Comparison of ENCODE assay signal across 12 cellular contexts in genomic region chr5:4294878-4295277, GRCh38.
A peak's percentile ranks its signal among the peaks of the same experiment; 100 is the strongest.
DNase-seq lines count a peak whose midpoint lies in the region; TF ChIP-seq lines count a peak whose summit lies in the region.
"Had no signal": no experiment of that assay in that cellular context is flagged by ENCODE, and none has a peak within 500 bp of the region (broad histone marks: within the 10 kb centered on the region; RNA-seq: fewer than 3 reads in every experiment).

No MANE protein-coding gene starts in this region.

- TF ChIP-seq CTCF in WERI-Rb-1 (IDR thresholded peaks at IDR 0.05; ENCODE audit: low read depth, low read length): no peak
- no peak for TF ChIP-seq CTCF in neural progenitor cell (IDR thresholded peaks at IDR 0.05)
- no peak for TF ChIP-seq CTCF in uterus (IDR thresholded peaks at IDR 0.05)

- H4K20me1 ChIP-seq in neural progenitor cell (ENCODE audit: low read depth): no peaks in the 10 kb centered on the region

- H3K9me3 ChIP-seq in WERI-Rb-1 (ENCODE audit: severe bottlenecking): peaks cover 4% of the 10 kb centered on the region
- no peaks in the 10 kb centered on the region for H3K9me3 ChIP-seq in neural progenitor cell (ENCODE audit: low read depth)
- no peaks in the 10 kb centered on the region for H3K9me3 ChIP-seq in CD4-positive, alpha-beta memory T cell (ENCODE audit: control insufficient read depth in 1 of 2, low read length in 2 of 2)
- no peaks in the 10 kb centered on the region for H3K9me3 ChIP-seq in uterus
- H3K9me3 ChIP-seq: Peyer's patch had no signal

- DNase-seq in NCI-H187 treated with DMSO at 0.1 percent for 48 hours (lab: John Stamatoyannopoulos, UW): peak; percentile 52
- DNase-seq in WERI-Rb-1: peak; percentile 79
- peak; percentile 36 for DNase-seq in neural progenitor cell (ENCODE audit: low spot score)
- no peak for DNase-seq in activated naive CD8-positive, alpha-beta T cell treated with anti-CD3 and anti-CD28 coated beads for 36 hours
- no peak for DNase-seq in CD4-positive, alpha-beta memory T cell
- no peak for DNase-seq in OCI-M1 (lab: John Stamatoyannopoulos, UW)
- no peak for DNase-seq in uterus
- DNase-seq: CD4-positive, CD25-positive, alpha-beta regulatory T cell; COR-L47; NCI-H1694; Peyer's patch had no signal

- peaks cover 19% of the 10 kb centered on the region for H3K4me1 ChIP-seq in neural progenitor cell
- no peaks in the 10 kb centered on the region for H3K4me1 ChIP-seq in CD4-positive, alpha-beta memory T cell (ENCODE audit: insufficient read depth, low read length)
- no peaks in the 10 kb centered on the region for H3K4me1 ChIP-seq in uterus
- H3K4me1 ChIP-seq: Peyer's patch had no signal

- no peaks in the 10 kb centered on the region for H3K27me3 ChIP-seq in WERI-Rb-1 (ENCODE audit: insufficient read depth, low read depth, severe bottlenecking)
- H3K27me3 ChIP-seq in neural progenitor cell: no peaks in the 10 kb centered on the region
- H3K27me3 ChIP-seq in CD4-positive, alpha-beta memory T cell (ENCODE audit: insufficient read depth, low read length): no peaks in the 10 kb centered on the region
- no peaks in the 10 kb centered on the region for H3K27me3 ChIP-seq in uterus
- H3K27me3 ChIP-seq: Peyer's patch had no signal

- peaks cover 7% of the 10 kb centered on the region for H3K27me3 Mint-ChIP-seq in neural progenitor cell (ENCODE audit: insufficient read depth, low read depth)
- H3K27me3 Mint-ChIP-seq in activated naive CD8-positive, alpha-beta T cell treated with anti-CD3 and anti-CD28 coated beads for 36 hours: no peaks in the 10 kb centered on the region
- H3K27me3 Mint-ChIP-seq in CD4-positive, alpha-beta memory T cell: no peaks in the 10 kb centered on the region
- H3K27me3 Mint-ChIP-seq: CD4-positive, CD25-positive, alpha-beta regulatory T cell; IgD-negative memory B cell had no signal

- peaks cover 15% of the 10 kb centered on the region for H3K4me1 Mint-ChIP-seq in neural progenitor cell
- H3K4me1 Mint-ChIP-seq in activated naive CD8-positive, alpha-beta T cell treated with anti-CD3 and anti-CD28 coated beads for 36 hours: no peaks in the 10 kb centered on the region
- no peaks in the 10 kb centered on the region for H3K4me1 Mint-ChIP-seq in CD4-positive, alpha-beta memory T cell
- H3K4me1 Mint-ChIP-seq: CD4-positive, CD25-positive, alpha-beta regulatory T cell; IgD-negative memory B cell had no signal

- H3K27ac Mint-ChIP-seq in neural progenitor cell: peak overlapping the region; percentile 48
- H3K27ac Mint-ChIP-seq in activated naive CD8-positive, alpha-beta T cell treated with anti-CD3 and anti-CD28 coated beads for 36 hours: no peak overlapping the region
- no peak overlapping the region for H3K27ac Mint-ChIP-seq in CD4-positive, alpha-beta memory T cell
- H3K27ac Mint-ChIP-seq: CD4-positive, CD25-positive, alpha-beta regulatory T cell; IgD-negative memory B cell had no signal

- H3K36me3 Mint-ChIP-seq in neural progenitor cell: no peaks in the 10 kb centered on the region
- no peaks in the 10 kb centered on the region for H3K36me3 Mint-ChIP-seq in activated naive CD8-positive, alpha-beta T cell treated with anti-CD3 and anti-CD28 coated beads for 36 hours
- H3K36me3 Mint-ChIP-seq in CD4-positive, alpha-beta memory T cell: no peaks in the 10 kb centered on the region
- H3K36me3 Mint-ChIP-seq: CD4-positive, CD25-positive, alpha-beta regulatory T cell; IgD-negative memory B cell had no signal

- POLR2A ChIA-PET in CD4-positive, alpha-beta memory T cell (lab: Charles Lee; ENCODE audit: partially characterized antibody): no interaction called here

- H2AFZ ChIP-seq in neural progenitor cell (replicated peaks): no peak overlapping the region

- intact Hi-C loops in CD4-positive, alpha-beta memory T cell (cut with micrococcal nuclease): no loop called here
- intact Hi-C loops in uterus (cut with DNase I; ENCODE audit: low total_unique reads): no loop called here

- no peaks in the 10 kb centered on the region for H3K79me2 ChIP-seq in neural progenitor cell (ENCODE audit: low read depth)

- H3K9me3 Mint-ChIP-seq in neural progenitor cell: no peaks in the 10 kb centered on the region
- no peaks in the 10 kb centered on the region for H3K9me3 Mint-ChIP-seq in activated naive CD8-positive, alpha-beta T cell treated with anti-CD3 and anti-CD28 coated beads for 36 hours
- peaks cover 3 to 24% (median 8%) of the 10 kb centered on the region in 8 donors for H3K9me3 Mint-ChIP-seq in CD4-positive, alpha-beta memory T cell

- no peak overlapping the region for H3K4me3 Mint-ChIP-seq in neural progenitor cell
- no peak overlapping the region for H3K4me3 Mint-ChIP-seq in activated naive CD8-positive, alpha-beta T cell treated with anti-CD3 and anti-CD28 coated beads for 36 hours
- H3K4me3 Mint-ChIP-seq in CD4-positive, alpha-beta memory T cell: no peak overlapping the region
- H3K4me3 Mint-ChIP-seq: CD4-positive, CD25-positive, alpha-beta regulatory T cell; IgD-negative memory B cell had no signal

- H3K36me3 ChIP-seq in WERI-Rb-1: no peaks in the 10 kb centered on the region
- H3K36me3 ChIP-seq in neural progenitor cell: no peaks in the 10 kb centered on the region
- no peaks in the 10 kb centered on the region for H3K36me3 ChIP-seq in CD4-positive, alpha-beta memory T cell (ENCODE audit: insufficient read depth, low read length)
- no peaks in the 10 kb centered on the region for H3K36me3 ChIP-seq in uterus
- H3K36me3 ChIP-seq: Peyer's patch had no signal

- peaks cover 6% of the 10 kb centered on the region for H3F3A ChIP-seq in neural progenitor cell (ENCODE audit: low read depth)

- peak overlapping the region; percentile 51 for H3K4me2 ChIP-seq in neural progenitor cell

- H3K4me3 ChIP-seq in WERI-Rb-1 (ENCODE audit: low read depth, low read length) (peak overlapping the region; percentile 12), neural progenitor cell (no peak overlapping the region), uterus (no peak overlapping the region)
- no peak overlapping the region for H3K4me3 ChIP-seq in CD4-positive, alpha-beta memory T cell (ENCODE audit: low read length in 2 of 2)
- H3K4me3 ChIP-seq: Peyer's patch had no signal

- H3K27ac ChIP-seq in WERI-Rb-1 (peak overlapping the region; percentile 75), neural progenitor cell (no peak overlapping the region), uterus (no peak overlapping the region)
- H3K27ac ChIP-seq in CD4-positive, alpha-beta memory T cell (ENCODE audit: low read depth, low read length): no peak overlapping the region
- H3K27ac ChIP-seq: Peyer's patch had no signal

- no peak overlapping the region for H3K9ac ChIP-seq in neural progenitor cell

- no peak for TF ChIP-seq POLR2A in uterus (IDR thresholded peaks at IDR 0.05)

- CTCF ChIA-PET in CD4-positive, alpha-beta memory T cell (lab: Charles Lee; ENCODE audit: partially characterized antibody): no interaction called here

Comparison
In these comparisons a context has a peak if more than half of its experiments do, and no peak if none do; other contexts are left out.
1. DNase-seq: peak in NCI-H187 treated with DMSO at 0.1 percent for 48 hours (single experiment), WERI-Rb-1 (single experiment) and neural progenitor cell (single experiment); none in activated naive CD8-positive, alpha-beta T cell treated with anti-CD3 and anti-CD28 coated beads for 36 hours (single experiment), CD4-positive, alpha-beta memory T cell (0 of 5), OCI-M1 (single experiment) and uterus (0 of 2).